28 cellular contexts compared by ENCODE assay signal in genomic region chrX:131724292-131724691, GRCh38.
"Had no signal": no experiment of that assay in that cellular context is flagged by ENCODE, and none has a peak within 500 bp of the region (broad histone marks: within the 10 kb centered on the region; RNA-seq: fewer than 3 reads in every experiment).

No MANE protein-coding gene starts in this region.

- ATAC-seq: natural killer cell; psoas muscle; right cardiac atrium; right lobe of liver; stimulated activated effector memory CD8-positive, alpha-beta T cell treated with anti-CD3 and anti-CD28 coated beads, Interleukin-12 subunit alpha, Interleukin-12 subunit beta, amount 100 ng/mL, for 72 hours had no signal

- H2AFZ ChIP-seq: neural progenitor cell, parathyroid adenoma had no signal

- H3K4me3 Mint-ChIP-seq: natural killer cell; nephron; neural progenitor cell; stimulated activated effector memory CD8-positive, alpha-beta T cell treated with anti-CD3 and anti-CD28 coated beads, Interleukin-12 subunit alpha, Interleukin-12 subunit beta, amount 100 ng/mL, for 72 hours; stimulated activated naive CD8-positive, alpha-beta T cell treated with anti-CD3 and anti-CD28 coated beads, Interleukin-15, Interleukin-2, amounts not matched to agents 100 ng/mL and 50 ng/mL, for 24 hours had no signal

- DNase-seq: natural killer cell; occipital lobe; ovary; posterior cingulate gyrus; psoas muscle; right cardiac atrium; right lobe of liver; sigmoid colon; small intestine; stimulated activated CD4-positive, alpha-beta T cell treated with anti-CD3 and anti-CD28 coated beads, Interleukin-15, amount 100 ng/mL, for 24 hours; stimulated activated CD4-positive, alpha-beta T cell treated with anti-CD3 and anti-CD28 coated beads, Interleukin-2, amount 100 ng/mL, for 24 hours; stimulated activated CD4-positive, alpha-beta T cell treated with anti-CD3 and anti-CD28 coated beads, Interleukin-2, amount 100 ng/mL, for 48 hours; stimulated activated CD4-positive, alpha-beta T cell treated with anti-CD3 and anti-CD28 coated beads, Interleukin-4, amount 100 ng/mL, for 24 hours; stimulated activated naive CD4-positive, alpha-beta T cell treated with Interleukin-2 at 50 U/mL for 16 hours; stomach; thyroid gland; trophoblast cell; upper lobe of left lung had no signal

- H3K27me3 Mint-ChIP-seq: progenitor cell of endocrine pancreas; stimulated activated naive CD8-positive, alpha-beta T cell treated with anti-CD3 and anti-CD28 coated beads, Interleukin-15, Interleukin-2, amounts not matched to agents 100 ng/mL and 50 ng/mL, for 24 hours had no signal

- H3K4me1 Mint-ChIP-seq: nephron; neural progenitor cell; stimulated activated effector memory CD8-positive, alpha-beta T cell treated with anti-CD3 and anti-CD28 coated beads, Interleukin-12 subunit alpha, Interleukin-12 subunit beta, amount 100 ng/mL, for 72 hours had no signal

- H3K9ac ChIP-seq: neural progenitor cell, parathyroid adenoma had no signal

- H3K9me3 ChIP-seq: ovary, right lobe of liver, sigmoid colon, thoracic aorta, thyroid gland, vagina had no signal

- H3K27me3 ChIP-seq: neural progenitor cell, ovary, sigmoid colon, thyroid gland, upper lobe of left lung, vagina had no signal

- H3K4me3 ChIP-seq: neural progenitor cell, ovary, psoas muscle, right lobe of liver, sigmoid colon, stomach, thoracic aorta, thyroid gland, tibial nerve, upper lobe of left lung, vagina had no signal

- H3K4me2 ChIP-seq: neural progenitor cell had no signal

- FAIRE-seq: small intestine, urothelium cell line had no signal

- H3K9me3 Mint-ChIP-seq: stimulated activated naive CD8-positive, alpha-beta T cell treated with anti-CD3 and anti-CD28 coated beads, Interleukin-15, Interleukin-2, amounts not matched to agents 100 ng/mL and 50 ng/mL, for 24 hours had no signal

- H3K36me3 ChIP-seq: neural progenitor cell, ovary, right lobe of liver, sigmoid colon, stomach, thoracic aorta, thyroid gland, tibial nerve, upper lobe of left lung, vagina had no signal

- H3K36me3 Mint-ChIP-seq: natural killer cell; stimulated activated effector memory CD8-positive, alpha-beta T cell treated with anti-CD3 and anti-CD28 coated beads, Interleukin-12 subunit alpha, Interleukin-12 subunit beta, amount 100 ng/mL, for 72 hours had no signal

- H3K27ac Mint-ChIP-seq: natural killer cell; nephron; neural progenitor cell; progenitor cell of endocrine pancreas; stimulated activated effector memory CD8-positive, alpha-beta T cell treated with anti-CD3 and anti-CD28 coated beads, Interleukin-12 subunit alpha, Interleukin-12 subunit beta, amount 100 ng/mL, for 72 hours had no signal

- H3K79me2 ChIP-seq: parathyroid adenoma had no signal

- H3K4me1 ChIP-seq: neural progenitor cell, parathyroid adenoma, psoas muscle, thyroid gland, tibial nerve, vagina had no signal

- H3K27ac ChIP-seq: neural progenitor cell, ovary, parathyroid adenoma, psoas muscle, right lobe of liver, sigmoid colon, stomach, thoracic aorta, thyroid gland, tibial nerve, upper lobe of left lung, vagina had no signal
